In genomic region chr2:11750917-11751316, GRCh38 we compare ENCODE assay signal across 1 cellular context.
TF ChIP-seq lines count a peak whose summit lies in the region.

No MANE protein-coding gene starts in this region.

TF ChIP-seq in HEK293, 187 proteins besides CTCF, POLR2A, EP300 and RAD21:
- TF ChIP-seq ZNF214 (tag by site-specific recombination; IDR thresholded peaks at IDR 0.05; ENCODE audit: borderline replicate concordance) (no peak), REST (tag by site-specific recombination; IDR thresholded peaks at IDR 0.05) (0 out of 2 replicates have a peak, but pooled peaks have one; percentile 45), ZFHX2 (tag by site-specific recombination; conservative IDR thresholded peaks at IDR 0.05) (0 out of 2 replicates have a peak, but pooled peaks have one; percentile 16)
TF ChIP-seq in HEK293: peak in this region for 2.
